Comparison of ENCODE assay signal across 10 cellular contexts in genomic region chr12:823043-823698, GRCh38.
DNase-seq lines count a peak whose midpoint lies in the region; ATAC-seq, FAIRE-seq and TF ChIP-seq lines count a peak whose summit lies in the region.
"Had no signal": no experiment of that assay in that cellular context is flagged by ENCODE, and none has a peak within 500 bp of the region (broad histone marks: within the 10 kb centered on the region; RNA-seq: fewer than 3 reads in every experiment).

No MANE protein-coding gene starts in this region.

- peaks cover 78% of the 10 kb centered on the region for H3K79me2 ChIP-seq in DOHH2 (ENCODE audit: control insufficient read depth, low read length)

- intact Hi-C loops in kidney (cut with DNase I) = no loop called here

- H3K27ac ChIP-seq in DOHH2 (ENCODE audit: low read depth, low read length) (peak overlapping the region; percentile 82), kidney (ENCODE audit: low read depth in 2 of 2, low read length in 2 of 2) (no peak overlapping the region)
- H3K27ac ChIP-seq: VCaP had no signal

- H3K9me3 ChIP-seq in DOHH2 (ENCODE audit: control insufficient read depth, insufficient read depth, low read length) (no peaks in the 10 kb centered on the region), T-helper 17 cell (ENCODE audit: control insufficient read depth, low read length, poor library complexity, severe bottlenecking) (no peaks in the 10 kb centered on the region), kidney (ENCODE audit: control insufficient read depth in 1 of 2, low read length in 2 of 2) (peaks cover 0 to 6% of the 10 kb centered on the region in 2 donors)

- peaks cover 32% of the 10 kb centered on the region for H3K36me3 ChIP-seq in DOHH2 (ENCODE audit: control insufficient read depth, low read length)
- peaks cover 0 to 7% of the 10 kb centered on the region in 2 donors for H3K36me3 ChIP-seq in kidney (ENCODE audit: control insufficient read depth in 1 of 2, insufficient read depth in 2 of 2, low read length in 2 of 2)

- H3K4me2 ChIP-seq in DOHH2 (ENCODE audit: low read length) = peak overlapping the region; percentile 66

- TF ChIP-seq CTCF in DOHH2 (IDR thresholded peaks at IDR 0.05; ENCODE audit: low read depth, low read length, poor library complexity, severe bottlenecking) = no peak
- TF ChIP-seq CTCF in kidney (IDR thresholded peaks at IDR 0.05; ENCODE audit: borderline replicate concordance, extremely low read depth, insufficient read depth) = no peak

- H3K4me1 ChIP-seq in DOHH2 (ENCODE audit: control insufficient read depth, low read length) (peaks cover 49% of the 10 kb centered on the region), kidney (ENCODE audit: control insufficient read depth in 1 of 2, insufficient read depth in 1 of 2, low read depth in 1 of 2, low read length in 2 of 2) (no peaks in the 10 kb centered on the region)

- H3K9ac ChIP-seq in kidney (ENCODE audit: low read length in 2 of 2) = no peak overlapping the region

- no peaks in the 10 kb centered on the region for H3K27me3 ChIP-seq in DOHH2 (ENCODE audit: control insufficient read depth, low read length)

- H3K27me3 Mint-ChIP-seq in T-helper 17 cell = no peaks in the 10 kb centered on the region

- H4K20me1 ChIP-seq in DOHH2 (ENCODE audit: control insufficient read depth, insufficient read depth, low read depth, low read length) = no peaks in the 10 kb centered on the region; the same call in 1 of the 2 replicates

- no peak overlapping the region for H3K27ac Mint-ChIP-seq in T-helper 17 cell

- H3F3A ChIP-seq in DOHH2 (ENCODE audit: control insufficient read depth, insufficient read depth) = peaks cover 23% of the 10 kb centered on the region

- DNase-seq in T-helper 17 cell (no peak), DMS 273 treated with DMSO at 0.1 percent for 48 hours (lab: John Stamatoyannopoulos, UW) (no peak), NCI-H345 treated with DMSO at 0.1 percent for 48 hours (lab: John Stamatoyannopoulos, UW; ENCODE audit: unreplicated experiment) (no peak), kidney (no peak), foreskin melanocyte (no peak)
- DNase-seq: DMS79 treated with DMSO at 0.1 percent for 48 hours had no signal

- no peak for FAIRE-seq in kidney (lab: Jason Lieb, UNC)

- ATAC-seq in GM19372 (IDR thresholded peaks at IDR 0.05; ENCODE audit: low read depth, unreplicated experiment) (peak; percentile 96), HG03135 (IDR thresholded peaks at IDR 0.05; ENCODE audit: unreplicated experiment) (peak; percentile 91), T-helper 17 cell (peak; percentile 50)

- H3K4me1 Mint-ChIP-seq in T-helper 17 cell = peaks cover 28% of the 10 kb centered on the region

- no peaks in the 10 kb centered on the region for H3K9me2 ChIP-seq in DOHH2 (replicated peaks; ENCODE audit: control insufficient read depth, low read length)

- peaks cover 4% of the 10 kb centered on the region for H3K36me3 Mint-ChIP-seq in T-helper 17 cell (ENCODE audit: low read depth)

- H3K4me3 ChIP-seq in DOHH2 (ENCODE audit: low read length) = peak overlapping the region; percentile 47
- H3K4me3 ChIP-seq in kidney (ENCODE audit: low read length in 2 of 2) = no peak overlapping the region

- H3K4me3 Mint-ChIP-seq in T-helper 17 cell = no peak overlapping the region
